8 cellular contexts compared by ENCODE assay signal in the genomic region with DNA sequence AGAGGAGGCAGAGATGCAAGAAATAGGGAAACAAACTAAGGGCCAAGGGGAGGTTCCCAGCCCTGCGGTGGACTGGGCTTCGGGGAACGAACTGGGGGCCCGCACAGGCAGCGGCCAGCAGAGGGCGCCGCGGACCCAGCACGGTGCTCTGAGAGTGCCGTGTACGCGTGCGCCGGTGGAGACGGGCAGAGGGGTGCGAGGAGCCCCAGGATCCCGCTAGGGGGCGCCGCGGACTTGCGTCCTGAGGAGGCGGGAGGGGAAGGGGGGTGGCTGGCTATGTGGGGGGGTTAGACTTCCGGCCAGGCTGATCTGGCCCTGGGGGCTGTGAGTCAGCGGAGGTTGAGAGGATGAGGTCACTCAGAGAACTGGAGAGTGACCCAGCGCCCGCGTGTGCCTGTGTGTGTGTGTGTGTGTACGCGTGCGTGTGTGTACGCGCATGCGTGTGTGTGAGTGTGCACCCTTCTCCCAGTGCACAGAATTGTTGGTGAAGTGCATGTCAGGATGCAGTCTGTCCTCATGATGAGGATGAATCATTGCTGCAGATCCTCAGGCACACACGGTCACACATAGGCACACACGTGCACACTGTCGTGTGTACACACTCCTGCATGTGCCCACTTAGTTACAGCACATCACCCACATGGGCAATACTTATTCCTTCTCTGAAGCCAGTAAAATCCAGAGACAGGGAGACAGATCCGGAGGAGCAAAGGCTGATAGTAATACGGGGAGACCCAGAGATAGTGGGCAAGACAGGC. TPM values are rescaled to one million over a fixed set of nuclear protein-coding genes. Genes with fewer than 3 reads are reported as not detected.
DNase-seq lines count a peak whose midpoint lies in the region; TF ChIP-seq lines count a peak whose summit lies in the region.

No MANE protein-coding gene starts in this region.

- no peaks in the 10 kb centered on the region for H3K79me2 ChIP-seq in osteoblast (ENCODE audit: insufficient read depth, low read length)

- H3K4me1 ChIP-seq in HAP-1, result peaks cover 36% of the 10 kb centered on the region
- peaks cover 58% of the 10 kb centered on the region for H3K4me1 ChIP-seq in osteoblast (ENCODE audit: insufficient read depth, low read length)

- H3K9me3 Mint-ChIP-seq in activated naive CD4-positive, alpha-beta T cell treated with anti-CD3 and anti-CD28 coated beads for 36 hours, result no peaks in the 10 kb centered on the region

- DNase-seq in Daoy (ENCODE audit: low read depth) (peak; percentile 99), HAP-1 (ENCODE audit: low spot score in 2 of 2) (peak; percentile 89 to 98), NB4 (ENCODE audit: low read depth) (peak; percentile 96), SK-N-DZ (ENCODE audit: low spot score) (peak; percentile 96), globus pallidus (ENCODE audit: low spot score) (peak; percentile 93), osteoblast (ENCODE audit: insufficient read length, low spot score, missing footprints) (peak; percentile 100)
- DNase-seq in activated naive CD4-positive, alpha-beta T cell treated with anti-CD3 and anti-CD28 coated beads for 36 hours, result peak; percentile 96

- intact Hi-C loops in activated naive CD4-positive, alpha-beta T cell treated with anti-CD3 and anti-CD28 coated beads for 36 hours (cut with micrococcal nuclease), result loop anchor here (1.0 to 5.0 kb wide), 5 partner anchors 18 to 230 kb away; no protein-coding TSS in a partner anchor

- H3K36me3 Mint-ChIP-seq in activated naive CD4-positive, alpha-beta T cell treated with anti-CD3 and anti-CD28 coated beads for 36 hours (ENCODE audit: low read depth), result no peaks in the 10 kb centered on the region

- H2AFZ ChIP-seq in osteoblast (ENCODE audit: low read length), result peak overlapping the region; percentile 96

- no peak for TF ChIP-seq POLR2A in NB4 (IDR thresholded peaks at IDR 0.05; ENCODE audit: extremely low read depth, insufficient read length)

- H3K4me3 ChIP-seq in HAP-1 (peak overlapping the region; percentile 25), NB4 (ENCODE audit: low read depth, low read length) (peak overlapping the region; percentile 30), osteoblast (ENCODE audit: insufficient read depth, low read length) (peak overlapping the region; percentile 39)

- CTCF ChIA-PET in activated naive CD4-positive, alpha-beta T cell treated with anti-CD3 and anti-CD28 coated beads for 36 hours (lab: Charles Lee), result interaction anchor here (0.7 to 8.4 kb wide), 37 partner anchors 8 to 310 kb away, joined by 3 to 168 read pairs (median 6); partner anchors contain the start of genes BCAN, CRABP2, HAPLN2 and IQGAP3

- TF ChIP-seq CTCF in NB4 (IDR thresholded peaks at IDR 0.05; ENCODE audit: low read depth, low read length) (peak; percentile 86), osteoblast (IDR thresholded peaks at IDR 0.05; ENCODE audit: extremely low read depth, low read depth, low read length) (peak; percentile 95)

- peak overlapping the region; percentile 64 for H3K4me2 ChIP-seq in osteoblast (ENCODE audit: insufficient read depth, low read length)

- H3K9me3 ChIP-seq in HAP-1 (no peaks in the 10 kb centered on the region), osteoblast (ENCODE audit: low read depth, low read length) (no peaks in the 10 kb centered on the region)

- H3K4me3 Mint-ChIP-seq in activated naive CD4-positive, alpha-beta T cell treated with anti-CD3 and anti-CD28 coated beads for 36 hours, result peak overlapping the region; percentile 83

- H3K36me3 ChIP-seq in HAP-1 (replicated peaks) (no peaks in the 10 kb centered on the region; the same call in 1 of the 2 replicates), osteoblast (ENCODE audit: insufficient read depth, low read length) (no peaks in the 10 kb centered on the region)

- peaks cover 29% of the 10 kb centered on the region for H3K27me3 Mint-ChIP-seq in activated naive CD4-positive, alpha-beta T cell treated with anti-CD3 and anti-CD28 coated beads for 36 hours (ENCODE audit: low read depth)

- H3K27ac Mint-ChIP-seq in activated naive CD4-positive, alpha-beta T cell treated with anti-CD3 and anti-CD28 coated beads for 36 hours, result peak overlapping the region; percentile 19

- H3K4me1 Mint-ChIP-seq in activated naive CD4-positive, alpha-beta T cell treated with anti-CD3 and anti-CD28 coated beads for 36 hours (ENCODE audit: low read depth), result peaks cover 46% of the 10 kb centered on the region

- H3K27ac ChIP-seq in osteoblast (ENCODE audit: low read depth, low read length), result peak overlapping the region; percentile 78
- H3K27ac ChIP-seq in temporal lobe (ENCODE audit: low read depth, low read length), result peak overlapping the region; percentile 85

- H3K27me3 ChIP-seq in HAP-1 (ENCODE audit: low read depth) (no peaks in the 10 kb centered on the region), osteoblast (ENCODE audit: insufficient read depth, low read length) (peaks cover 27% of the 10 kb centered on the region)

- in situ Hi-C loops in HAP-1 (cut with MboI; ENCODE audit: low sequenced_read_pairs), result no loop called here

- no peaks in the 10 kb centered on the region for H4K20me1 ChIP-seq in osteoblast (ENCODE audit: insufficient read depth, low read length)

RNA-seq across cellular contexts. Expression of gene NES, which starts 17.0 kb away (rescaled TPM):
- 0.51 and 0.89 TPM in 2 replicates for total RNA-seq in Daoy (2014; rRNA removed; shearing (Covaris generic))
- 14.8 and 34.1 TPM in 2 replicates for polyA plus RNA-seq in SK-N-DZ (2014; cell fraction: cytosol; rRNA removed)
- 38.7 and 46.8 TPM in 2 replicates for polyA plus RNA-seq in SK-N-DZ (2014; cell fraction: nucleus; rRNA removed)
- not detected for total RNA-seq in activated naive CD4-positive, alpha-beta T cell treated with anti-CD3 and anti-CD28 coated beads for 36 hours
- total RNA-seq in osteoblast (0.36 and 1.5 TPM in 2 replicates), temporal lobe (47.2 TPM)

RNA-seq across cellular contexts. Expression of gene BCAN, which starts 18.3 kb away (rescaled TPM):
- not detected in 2 replicates for total RNA-seq in Daoy (2014; rRNA removed; shearing (Covaris generic))
- polyA plus RNA-seq in SK-N-DZ (2014; cell fraction: cytosol; rRNA removed), result 0.50 TPM in 1 of 2 replicates, not detected in the other
- polyA plus RNA-seq in SK-N-DZ (2014; cell fraction: nucleus; rRNA removed), result not detected in 2 replicates
- not detected for total RNA-seq in activated naive CD4-positive, alpha-beta T cell treated with anti-CD3 and anti-CD28 coated beads for 36 hours
- total RNA-seq in osteoblast (not detected in 2 replicates), temporal lobe (98.8 TPM)

RNA-seq across cellular contexts. Expression of gene HAPLN2, which starts 41.0 kb away (rescaled TPM):
- total RNA-seq in Daoy (2014; rRNA removed; shearing (Covaris generic)), result 0.23 TPM in 1 of 2 replicates, not detected in the other
- polyA plus RNA-seq in SK-N-DZ (2014; cell fraction: cytosol; rRNA removed), result not detected in 2 replicates
- 1.5 and 2.5 TPM in 2 replicates for polyA plus RNA-seq in SK-N-DZ (2014; cell fraction: nucleus; rRNA removed)
- under 1 TPM; 0.40 to 0.55 TPM for total RNA-seq in activated naive CD4-positive, alpha-beta T cell treated with anti-CD3 and anti-CD28 coated beads for 36 hours
- total RNA-seq in osteoblast (not detected in 2 replicates), temporal lobe (0.98 TPM)

RNA-seq across cellular contexts. Expression of gene CRABP2, which starts 45.2 kb away (rescaled TPM):
- 21.4 and 36.0 TPM in 2 replicates for total RNA-seq in Daoy (2014; rRNA removed; shearing (Covaris generic))
- polyA plus RNA-seq in SK-N-DZ (2014; cell fraction: cytosol; rRNA removed), result 5.4 and 5.6 TPM in 2 replicates
- 1.1 and 1.9 TPM in 2 replicates for polyA plus RNA-seq in SK-N-DZ (2014; cell fraction: nucleus; rRNA removed)
- total RNA-seq in activated naive CD4-positive, alpha-beta T cell treated with anti-CD3 and anti-CD28 coated beads for 36 hours, result under 1 TPM; 0.45 to 0.72 TPM
- total RNA-seq in osteoblast, result 9.1 and 16.6 TPM in 2 replicates
- 7.1 TPM for total RNA-seq in temporal lobe

RNA-seq across cellular contexts. Expression of gene GPATCH4, which starts 58.9 kb away (rescaled TPM):
- 32.6 and 42.1 TPM in 2 replicates for total RNA-seq in Daoy (2014; rRNA removed; shearing (Covaris generic))
- 23.0 and 26.2 TPM in 2 replicates for polyA plus RNA-seq in SK-N-DZ (2014; cell fraction: cytosol; rRNA removed)
- polyA plus RNA-seq in SK-N-DZ (2014; cell fraction: nucleus; rRNA removed), result 37.6 and 44.8 TPM in 2 replicates
- total RNA-seq in activated naive CD4-positive, alpha-beta T cell treated with anti-CD3 and anti-CD28 coated beads for 36 hours, result 10 to 100 TPM; 37.5 to 38.3 TPM
- total RNA-seq in osteoblast (8.0 and 11.2 TPM in 2 replicates), temporal lobe (5.4 TPM)

Comparison
In these comparisons a context has a peak if more than half of its experiments do, and no peak if none do; other contexts are left out.
1. Peak in every context shown above with its lines: DNase-seq, H3K4me3 ChIP-seq and H3K27ac ChIP-seq.
2. RNA of gene NES, which starts 17.0 kb away (total RNA-seq): 47.2 TPM in temporal lobe (single experiment); 0.51 to 0.89 TPM in Daoy, 0.36 to 1.5 TPM in osteoblast and not detected in activated naive CD4-positive, alpha-beta T cell treated with anti-CD3 and anti-CD28 coated beads for 36 hours; every median in the first group is over 10 times any median in the second.
3. RNA of gene BCAN, which starts 18.3 kb away (total RNA-seq): 98.8 TPM in temporal lobe (single experiment); not detected in Daoy, not detected in activated naive CD4-positive, alpha-beta T cell treated with anti-CD3 and anti-CD28 coated beads for 36 hours and not detected in osteoblast; every median in the first group is over 10 times any median in the second.